10 cellular contexts compared by ENCODE assay signal in genomic region chr3:79517766-79518413, GRCh38.
A peak's percentile ranks its signal among the peaks of the same experiment; 100 is the strongest.
DNase-seq lines count a peak whose midpoint lies in the region; ATAC-seq and TF ChIP-seq lines count a peak whose summit lies in the region.
"Had no signal": no experiment of that assay in that cellular context is flagged by ENCODE, and none has a peak within 500 bp of the region (broad histone marks: within the 10 kb centered on the region; RNA-seq: fewer than 3 reads in every experiment).

No MANE protein-coding gene starts in this region.

- H3K27me3 Mint-ChIP-seq in neural crest cell (ENCODE audit: low read depth), result no peaks in the 10 kb centered on the region

- no peaks in the 10 kb centered on the region for H3K36me3 Mint-ChIP-seq in neural crest cell (ENCODE audit: low read depth)

- H3K27ac Mint-ChIP-seq in neural crest cell (ENCODE audit: unreplicated experiment), result no peak overlapping the region

- no peaks in the 10 kb centered on the region for H3F3A ChIP-seq in MM.1S (ENCODE audit: insufficient read depth, low read length)

- no peaks in the 10 kb centered on the region for H4K20me1 ChIP-seq in MM.1S (ENCODE audit: insufficient read depth, low read length)

- TF ChIP-seq CTCF in GM06990 (IDR thresholded peaks at IDR 0.05; ENCODE audit: insufficient read depth, low read length, poor library complexity, severe bottlenecking), result peak; percentile 47
- TF ChIP-seq CTCF in MM.1S (IDR thresholded peaks at IDR 0.05; ENCODE audit: low read length), result peak; percentile 58
- peak; percentile 84 for TF ChIP-seq CTCF in cardiac fibroblast (IDR thresholded peaks at IDR 0.05; ENCODE audit: low read depth, low read length)
- peak; percentile 75 for TF ChIP-seq CTCF in neural crest cell (conservative IDR thresholded peaks at IDR 0.05)
- TF ChIP-seq CTCF in heart left ventricle (IDR thresholded peaks at IDR 0.05), result peak in 5 of 12 donors; percentile 17 to 42 (median 37)

- no peak overlapping the region for H2AFZ ChIP-seq in MM.1S (ENCODE audit: low read length)

- no peaks in the 10 kb centered on the region for H3K9me3 ChIP-seq in MM.1S (replicated peaks; ENCODE audit: insufficient read depth, low read length)
- H3K9me3 ChIP-seq in heart left ventricle, result no peaks in the 10 kb centered on the region

- H3K27me3 ChIP-seq in GM06990 (replicated peaks; ENCODE audit: control insufficient read depth, insufficient read depth, low read length) (no peaks in the 10 kb centered on the region), MM.1S (replicated peaks; ENCODE audit: insufficient read depth, low read length) (no peaks in the 10 kb centered on the region), heart left ventricle (peaks cover 0 to 10% (median 0%) of the 10 kb centered on the region in 9 donors)

- TF ChIP-seq POLR2A in heart left ventricle (IDR thresholded peaks at IDR 0.05), result no peak

- no peak for DNase-seq in GM06990 (ENCODE audit: extremely low read depth, insufficient read length)
- no peak for DNase-seq in MM.1S
- peak; percentile 64 to 72 for DNase-seq in cardiac fibroblast (ENCODE audit: low read depth in 2 of 2)
- DNase-seq in neural crest cell (ENCODE audit: low read depth, low spot score), result no peak
- DNase-seq in stimulated activated naive CD4-positive, alpha-beta T cell (lab: John Stamatoyannopoulos, UW), result no peak
- no peak for DNase-seq in activated effector memory CD4-positive, alpha-beta T cell treated with anti-CD3 and anti-CD28 coated beads, Interleukin-2, amount 50 U/mL, for 16 hours
- DNase-seq in heart left ventricle, result no peak
- DNase-seq: effector memory CD4-positive, alpha-beta T cell had no signal

- 34 to 39% (median 38%) methylated on average over 2 of the region's 2 CpGs for WGBS in heart left ventricle, 4 donors

- no peak overlapping the region for H3K4me2 ChIP-seq in MM.1S (ENCODE audit: low read depth, low read length)

- no peaks in the 10 kb centered on the region for H3K9me2 ChIP-seq in MM.1S (replicated peaks; ENCODE audit: insufficient read depth, low read length)

- no peak overlapping the region for H3K4me3 Mint-ChIP-seq in neural crest cell

- H3K4me3 ChIP-seq in GM06990 (replicated peaks; ENCODE audit: low read depth, low read length) (no peak overlapping the region), MM.1S (ENCODE audit: low read length) (no peak overlapping the region), cardiac fibroblast (replicated peaks in 1 of 2; ENCODE audit: low read depth in 2 of 2, low read length in 2 of 2) (no peak overlapping the region), heart left ventricle (no peak overlapping the region)
- H3K4me3 ChIP-seq: K562 had no signal

- no peaks in the 10 kb centered on the region for H3K79me2 ChIP-seq in MM.1S (ENCODE audit: low read length)

- ATAC-seq in HG03442 (IDR thresholded peaks at IDR 0.05; ENCODE audit: unreplicated experiment), result no peak
- no peak for ATAC-seq in heart left ventricle
- ATAC-seq: K562 had no signal

- peaks cover 18% of the 10 kb centered on the region for H3K4me1 ChIP-seq in MM.1S (ENCODE audit: low read length)
- H3K4me1 ChIP-seq in heart left ventricle, result peaks cover 0 to 5% (median 0%) of the 10 kb centered on the region in 12 donors

- H3K27ac ChIP-seq in MM.1S (ENCODE audit: low read length) (no peak overlapping the region), heart left ventricle (no peak overlapping the region)

- peaks cover 20% of the 10 kb centered on the region for H3K4me1 Mint-ChIP-seq in neural crest cell

- no peak overlapping the region for H3K9ac ChIP-seq in MM.1S (ENCODE audit: low read length)

- H3K36me3 ChIP-seq in GM06990 (ENCODE audit: control insufficient read depth, insufficient read depth, low read length), result no peaks in the 10 kb centered on the region
- no peaks in the 10 kb centered on the region for H3K36me3 ChIP-seq in MM.1S (replicated peaks; ENCODE audit: insufficient read depth, low read length)
- no peaks in the 10 kb centered on the region for H3K36me3 ChIP-seq in heart left ventricle

- intact Hi-C loops in heart left ventricle (cut with DNase I), result no loop called here

- no peaks in the 10 kb centered on the region for H3K9me3 Mint-ChIP-seq in neural crest cell

Comparison
In these comparisons a context has a peak if more than half of its experiments do, and no peak if none do; other contexts are left out.
1. DNase-seq: peak in cardiac fibroblast (2 of 2); none in GM06990 (single experiment), MM.1S (single experiment), neural crest cell (single experiment), stimulated activated naive CD4-positive, alpha-beta T cell (0 of 6), activated effector memory CD4-positive, alpha-beta T cell treated with anti-CD3 and anti-CD28 coated beads, Interleukin-2, amount 50 U/mL, for 16 hours (single experiment) and heart left ventricle (0 of 5).